ENCODE assay signal across 1 cellular context in the genomic region with DNA sequence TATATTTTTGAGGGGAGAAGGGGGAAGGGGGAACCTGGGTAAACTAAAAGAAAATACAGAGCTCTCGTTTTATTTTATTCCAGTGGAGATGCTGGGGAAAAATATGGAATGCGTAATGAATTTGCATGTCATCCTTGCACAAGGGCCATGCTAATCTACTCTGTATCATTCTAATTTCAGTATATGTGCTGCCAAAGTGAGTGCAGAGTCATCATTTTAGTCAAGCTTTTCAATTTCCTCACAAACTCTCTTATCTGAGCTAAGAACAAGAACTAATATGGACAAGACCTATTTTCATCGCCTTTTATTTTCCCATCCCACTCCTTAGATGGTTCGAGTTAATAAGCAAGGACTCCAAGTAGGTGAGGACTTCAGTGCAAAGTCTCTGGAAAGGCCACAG.
TF ChIP-seq lines count a peak whose summit lies in the region.

No MANE protein-coding gene starts in this region.

TF ChIP-seq in HepG2, 621 proteins besides CTCF, POLR2A, EP300 and RAD21:
- TF ChIP-seq, protein P1, sequence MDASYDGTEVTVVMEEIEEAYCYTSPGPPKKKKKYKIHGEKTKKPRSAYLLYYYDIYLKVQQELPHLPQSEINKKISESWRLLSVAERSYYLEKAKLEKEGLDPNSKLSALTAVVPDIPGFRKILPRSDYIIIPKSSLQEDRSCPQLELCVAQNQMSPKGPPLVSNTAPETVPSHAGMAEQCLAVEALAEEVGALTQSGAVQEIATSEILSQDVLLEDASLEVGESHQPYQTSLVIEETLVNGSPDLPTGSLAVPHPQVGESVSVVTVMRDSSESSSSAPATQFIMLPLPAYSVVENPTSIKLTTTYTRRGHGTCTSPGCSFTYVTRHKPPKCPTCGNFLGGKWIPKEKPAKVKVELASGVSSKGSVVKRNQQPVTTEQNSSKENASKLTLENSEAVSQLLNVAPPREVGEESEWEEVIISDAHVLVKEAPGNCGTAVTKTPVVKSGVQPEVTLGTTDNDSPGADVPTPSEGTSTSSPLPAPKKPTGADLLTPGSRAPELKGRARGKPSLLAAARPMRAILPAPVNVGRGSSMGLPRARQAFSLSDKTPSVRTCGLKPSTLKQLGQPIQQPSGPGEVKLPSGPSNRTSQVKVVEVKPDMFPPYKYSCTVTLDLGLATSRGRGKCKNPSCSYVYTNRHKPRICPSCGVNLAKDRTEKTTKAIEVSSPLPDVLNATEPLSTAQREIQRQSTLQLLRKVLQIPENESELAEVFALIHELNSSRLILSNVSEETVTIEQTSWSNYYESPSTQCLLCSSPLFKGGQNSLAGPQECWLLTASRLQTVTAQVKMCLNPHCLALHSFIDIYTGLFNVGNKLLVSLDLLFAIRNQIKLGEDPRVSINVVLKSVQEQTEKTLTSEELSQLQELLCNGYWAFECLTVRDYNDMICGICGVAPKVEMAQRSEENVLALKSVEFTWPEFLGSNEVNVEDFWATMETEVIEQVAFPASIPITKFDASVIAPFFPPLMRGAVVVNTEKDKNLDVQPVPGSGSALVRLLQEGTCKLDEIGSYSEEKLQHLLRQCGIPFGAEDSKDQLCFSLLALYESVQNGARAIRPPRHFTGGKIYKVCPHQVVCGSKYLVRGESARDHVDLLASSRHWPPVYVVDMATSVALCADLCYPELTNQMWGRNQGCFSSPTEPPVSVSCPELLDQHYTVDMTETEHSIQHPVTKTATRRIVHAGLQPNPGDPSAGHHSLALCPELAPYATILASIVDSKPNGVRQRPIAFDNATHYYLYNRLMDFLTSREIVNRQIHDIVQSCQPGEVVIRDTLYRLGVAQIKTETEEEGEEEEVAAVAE (CRISPR knock-in tag; IDR thresholded peaks at IDR 0.05; ENCODE audit: borderline replicate concordance): no peak
- TF ChIP-seq, protein P2, sequence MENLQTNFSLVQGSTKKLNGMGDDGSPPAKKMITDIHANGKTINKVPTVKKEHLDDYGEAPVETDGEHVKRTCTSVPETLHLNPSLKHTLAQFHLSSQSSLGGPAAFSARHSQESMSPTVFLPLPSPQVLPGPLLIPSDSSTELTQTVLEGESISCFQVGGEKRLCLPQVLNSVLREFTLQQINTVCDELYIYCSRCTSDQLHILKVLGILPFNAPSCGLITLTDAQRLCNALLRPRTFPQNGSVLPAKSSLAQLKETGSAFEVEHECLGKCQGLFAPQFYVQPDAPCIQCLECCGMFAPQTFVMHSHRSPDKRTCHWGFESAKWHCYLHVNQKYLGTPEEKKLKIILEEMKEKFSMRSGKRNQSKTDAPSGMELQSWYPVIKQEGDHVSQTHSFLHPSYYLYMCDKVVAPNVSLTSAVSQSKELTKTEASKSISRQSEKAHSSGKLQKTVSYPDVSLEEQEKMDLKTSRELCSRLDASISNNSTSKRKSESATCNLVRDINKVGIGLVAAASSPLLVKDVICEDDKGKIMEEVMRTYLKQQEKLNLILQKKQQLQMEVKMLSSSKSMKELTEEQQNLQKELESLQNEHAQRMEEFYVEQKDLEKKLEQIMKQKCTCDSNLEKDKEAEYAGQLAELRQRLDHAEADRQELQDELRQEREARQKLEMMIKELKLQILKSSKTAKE (CRISPR knock-in tag; IDR thresholded peaks at IDR 0.05; ENCODE audit: borderline replicate concordance): no peak
- TF ChIP-seq MAFK (conservative IDR thresholded peaks at IDR 0.05 in 1 of 2, IDR thresholded peaks at IDR 0.05 in 1 of 2; ENCODE audit: low read length in 2 of 2): peak in 1 of 2 experiments; percentile 16; a peak in 1 of 4 replicates
- no peak for TF ChIP-seq ZNF451 (CRISPR knock-in tag; IDR thresholded peaks at IDR 0.05)
- TF ChIP-seq, protein P3, sequence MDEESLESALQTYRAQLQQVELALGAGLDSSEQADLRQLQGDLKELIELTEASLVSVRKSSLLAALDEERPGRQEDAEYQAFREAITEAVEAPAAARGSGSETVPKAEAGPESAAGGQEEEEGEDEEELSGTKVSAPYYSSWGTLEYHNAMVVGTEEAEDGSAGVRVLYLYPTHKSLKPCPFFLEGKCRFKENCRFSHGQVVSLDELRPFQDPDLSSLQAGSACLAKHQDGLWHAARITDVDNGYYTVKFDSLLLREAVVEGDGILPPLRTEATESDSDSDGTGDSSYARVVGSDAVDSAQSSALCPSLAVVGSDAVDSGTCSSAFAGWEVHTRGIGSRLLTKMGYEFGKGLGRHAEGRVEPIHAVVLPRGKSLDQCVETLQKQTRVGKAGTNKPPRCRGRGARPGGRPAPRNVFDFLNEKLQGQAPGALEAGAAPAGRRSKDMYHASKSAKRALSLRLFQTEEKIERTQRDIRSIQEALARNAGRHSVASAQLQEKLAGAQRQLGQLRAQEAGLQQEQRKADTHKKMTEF (CRISPR knock-in tag; IDR thresholded peaks at IDR 0.05): no peak
